ENCODE assay signal across 8 cellular contexts in the genomic region with DNA sequence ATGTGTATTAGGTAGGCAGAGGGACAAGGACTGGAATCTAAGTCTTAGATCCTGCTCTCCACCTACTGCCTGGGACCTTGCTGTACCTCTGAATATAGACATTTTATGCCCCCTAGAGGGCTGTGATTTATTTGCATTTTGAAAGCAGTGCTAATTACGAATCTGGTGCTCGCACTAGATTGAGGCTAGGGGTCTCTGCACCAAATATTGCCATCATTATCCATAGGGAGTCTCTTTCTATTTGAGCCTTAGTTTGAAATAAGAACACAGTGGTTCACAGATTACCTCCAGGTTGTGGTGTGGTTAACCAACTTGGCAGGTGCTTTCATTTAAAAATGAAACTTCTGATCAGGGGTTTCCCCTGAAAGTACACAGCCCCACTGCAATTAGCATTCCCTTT. TPM values are rescaled to one million over a fixed set of nuclear protein-coding genes. Genes with fewer than 3 reads are reported as not detected.
DNase-seq lines count a peak whose midpoint lies in the region; ATAC-seq, FAIRE-seq and TF ChIP-seq lines count a peak whose summit lies in the region.

No MANE protein-coding gene starts in this region.

- H3K9ac ChIP-seq in colonic mucosa (ENCODE audit: low read depth in 2 of 2, low read length in 2 of 2) = no peak overlapping the region

- H3K36me3 Mint-ChIP-seq in HFFc6 (ENCODE audit: low read depth) = no peaks in the 10 kb centered on the region
- no peaks in the 10 kb centered on the region for H3K36me3 Mint-ChIP-seq in progenitor cell of endocrine pancreas (ENCODE audit: insufficient read depth)

- H3K9me3 ChIP-seq in colonic mucosa (no peaks in the 10 kb centered on the region), upper lobe of left lung (no peaks in the 10 kb centered on the region)

- WGBS in upper lobe of left lung, 2 donors = 23 to 58% methylated on average over 2 of the region's 2 CpGs

- no peak for DNase-seq in AG04449 (ENCODE audit: low read depth, low spot score)
- peak; percentile 66 for DNase-seq in HFFc6
- DNase-seq in NB4 (ENCODE audit: low read depth) = peak; percentile 38
- DNase-seq in colonic mucosa = no peak
- no peak for DNase-seq in progenitor cell of endocrine pancreas (ENCODE audit: low spot score, unreplicated experiment)
- no peak for DNase-seq in H54 (ENCODE audit: insufficient read length, low spot score)
- DNase-seq in upper lobe of left lung = no peak

- no peak for FAIRE-seq in H54 (lab: Jason Lieb, UNC)

- no peak for ATAC-seq in upper lobe of left lung (ENCODE audit: low FRiP score in 2 of 2)

- CTCF ChIA-PET in AG04449 (lab: Yijun Ruan, JAX) = interaction anchor here (1.2 to 1.4 kb wide), 3 partner anchors 9 to 243 kb away, joined by 3 to 7 read pairs (median 5); no protein-coding TSS in a partner anchor

- H3K36me3 ChIP-seq in colonic mucosa (no peaks in the 10 kb centered on the region), upper lobe of left lung (no peaks in the 10 kb centered on the region)

- H3K27ac Mint-ChIP-seq in HFFc6 (peak overlapping the region; percentile 87), progenitor cell of endocrine pancreas (no peak overlapping the region)

- H3K27ac ChIP-seq in colonic mucosa (no peak overlapping the region), upper lobe of left lung (no peak overlapping the region)

- H3K4me1 Mint-ChIP-seq in HFFc6 (ENCODE audit: low read depth) = peaks cover 97% of the 10 kb centered on the region
- peaks cover 2% of the 10 kb centered on the region for H3K4me1 Mint-ChIP-seq in progenitor cell of endocrine pancreas (ENCODE audit: low read depth)

- H3K9me3 Mint-ChIP-seq in HFFc6 (no peaks in the 10 kb centered on the region), progenitor cell of endocrine pancreas (ENCODE audit: low read depth) (no peaks in the 10 kb centered on the region)

- H3K4me3 Mint-ChIP-seq in HFFc6 = peak overlapping the region; percentile 27
- H3K4me3 Mint-ChIP-seq in progenitor cell of endocrine pancreas (ENCODE audit: low read depth) = no peak overlapping the region

- intact Hi-C loops in colonic mucosa (cut with DNase I) = no loop called here

- H3K27me3 Mint-ChIP-seq in HFFc6 (ENCODE audit: insufficient read depth) (no peaks in the 10 kb centered on the region), progenitor cell of endocrine pancreas (peaks cover 30% of the 10 kb centered on the region)

- H3K27me3 ChIP-seq in colonic mucosa (no peaks in the 10 kb centered on the region), upper lobe of left lung (no peaks in the 10 kb centered on the region)

- peak; percentile 30 for TF ChIP-seq CTCF in AG04449 (IDR thresholded peaks at IDR 0.05; ENCODE audit: insufficient read depth, low read length, missing control alignments)
- 0 out of 2 replicates have a peak, but pooled peaks have one; percentile 30 for TF ChIP-seq CTCF in GM12874 (IDR thresholded peaks at IDR 0.05; ENCODE audit: insufficient read depth, low read depth, low read length)
- peak; percentile 80 for TF ChIP-seq CTCF in HFFc6 (IDR thresholded peaks at IDR 0.05)
- TF ChIP-seq CTCF in NB4 (IDR thresholded peaks at IDR 0.05; ENCODE audit: low read depth, low read length) = peak; percentile 35
- peak; percentile 20 for TF ChIP-seq CTCF in colonic mucosa (IDR thresholded peaks at IDR 0.05)
- TF ChIP-seq CTCF in progenitor cell of endocrine pancreas (IDR thresholded peaks at IDR 0.05; ENCODE audit: unreplicated experiment) = peak; percentile 59
- TF ChIP-seq CTCF in upper lobe of left lung (IDR thresholded peaks at IDR 0.05) = peak in 3 of 6 experiments; percentile 40 to 47 (median 45)

- H3K4me1 ChIP-seq in colonic mucosa (no peaks in the 10 kb centered on the region), upper lobe of left lung (no peaks in the 10 kb centered on the region)

- POLR2A ChIA-PET in AG04449 (lab: Yijun Ruan, JAX) = no interaction called here

- H3K4me3 ChIP-seq in AG04449 (ENCODE audit: low read depth, low read length) (no peak overlapping the region), NB4 (ENCODE audit: low read depth, low read length) (no peak overlapping the region), colonic mucosa (no peak overlapping the region), upper lobe of left lung (no peak overlapping the region)

- TF ChIP-seq POLR2A in NB4 (IDR thresholded peaks at IDR 0.05; ENCODE audit: extremely low read depth, insufficient read length) (no peak), H54 (IDR thresholded peaks at IDR 0.05; ENCODE audit: low read depth, low read length) (no peak), upper lobe of left lung (IDR thresholded peaks at IDR 0.05) (no peak)

- TF ChIP-seq EP300 in upper lobe of left lung (IDR thresholded peaks at IDR 0.05) = no peak

RNA-seq across cellular contexts. Expression of a gene that starts 41.8 kb away (rescaled TPM):
- total RNA-seq in HFFc6 (2021; fragmentation: NEBNext Ultra II Directional; extraction: Animal tissue kit (Norgen Biotek cat#: 25700)) = 1 to 10 TPM; 3.0 to 4.6 (median 3.3) TPM
- total RNA-seq in colonic mucosa (under 1 TPM; 0.27 to 0.35 TPM), progenitor cell of endocrine pancreas (0.36 and 0.38 TPM in 2 replicates), upper lobe of left lung (1 to 10 TPM in 1 of 6 donors, under 1 TPM in 4, not detected in 1; 0.40 to 1.1 (median 0.69) TPM)

RNA-seq across cellular contexts. Expression of a gene that starts 59.4 kb away (rescaled TPM):
- total RNA-seq in HFFc6 (2021; fragmentation: NEBNext Ultra II Directional; extraction: Animal tissue kit (Norgen Biotek cat#: 25700)) = 10 to 100 TPM; 34.9 to 42.0 (median 41.6) TPM
- total RNA-seq in colonic mucosa = 100 to 1,000 TPM in 1 of 2 donors, 10 to 100 TPM in 1; 96.7 to 135 TPM
- total RNA-seq in progenitor cell of endocrine pancreas = 23.7 and 26.9 TPM in 2 replicates
- 10 to 100 TPM; 13.1 to 46.8 (median 25.7) TPM for total RNA-seq in upper lobe of left lung

Comparison
In these comparisons a context has a peak if more than half of its experiments do, and no peak if none do; other contexts are left out.
1. DNase-seq: peak in HFFc6 (single experiment) and NB4 (single experiment); none in AG04449 (single experiment), colonic mucosa (single experiment), progenitor cell of endocrine pancreas (single experiment), H54 (single experiment) and upper lobe of left lung (0 of 2).